Comparison of ENCODE assay signal across 19 cellular contexts in genomic region chr15:43821505-43821904, GRCh38. TPM values are rescaled to one million over a fixed set of nuclear protein-coding genes. Genes with fewer than 3 reads are reported as not detected.
A peak's percentile ranks its signal among the peaks of the same experiment; 100 is the strongest.
DNase-seq lines count a peak whose midpoint lies in the region; ATAC-seq and TF ChIP-seq lines count a peak whose summit lies in the region.
"Had no signal": no experiment of that assay in that cellular context is flagged by ENCODE, and none has a peak within 500 bp of the region (broad histone marks: within the 10 kb centered on the region; RNA-seq: fewer than 3 reads in every experiment).

No MANE protein-coding gene starts in this region.

- H3K27me3 ChIP-seq in ACC112 (ENCODE audit: insufficient read depth, low read length) (no peaks in the 10 kb centered on the region), thyroid gland (no peaks in the 10 kb centered on the region)
- no peaks in the 10 kb centered on the region for H3K27me3 ChIP-seq in CD8-positive, alpha-beta T cell (ENCODE audit: insufficient read depth, low read length)
- H3K27me3 ChIP-seq: breast epithelium, ovary, spleen had no signal

- ATAC-seq in CD8-positive, alpha-beta T cell: no peak
- no peak for ATAC-seq in activated CD8-positive, alpha-beta T cell treated with anti-CD3 and anti-CD28 coated beads for 36 hours

- no peaks in the 10 kb centered on the region for H3K9me3 Mint-ChIP-seq in CD8-positive, alpha-beta T cell
- H3K9me3 Mint-ChIP-seq in activated CD8-positive, alpha-beta T cell treated with anti-CD3 and anti-CD28 coated beads for 36 hours: no peaks in the 10 kb centered on the region
- no peaks in the 10 kb centered on the region for H3K9me3 Mint-ChIP-seq in immature natural killer cell

- H3K9me3 ChIP-seq in CD8-positive, alpha-beta T cell (ENCODE audit: low read length): no peaks in the 10 kb centered on the region
- H3K9me3 ChIP-seq in thyroid gland: no peaks in the 10 kb centered on the region
- H3K9me3 ChIP-seq: breast epithelium, ovary, spleen had no signal

- H3K4me3 ChIP-seq in ACC112 (ENCODE audit: low read depth, low read length) (peak overlapping the region; percentile 31), thyroid gland (replicated peaks in 1 of 3) (no peak overlapping the region)
- H3K4me3 ChIP-seq in CD8-positive, alpha-beta T cell (ENCODE audit: low read depth, low read length): no peak overlapping the region
- H3K4me3 ChIP-seq: breast epithelium, lung, ovary, spleen had no signal

- 86 to 87% methylated on average over 3 of the region's 3 CpGs for WGBS in thyroid gland, 2 donors

- H3K27me3 Mint-ChIP-seq in CD8-positive, alpha-beta T cell (ENCODE audit: low read depth): no peaks in the 10 kb centered on the region
- no peaks in the 10 kb centered on the region for H3K27me3 Mint-ChIP-seq in activated CD8-positive, alpha-beta T cell treated with anti-CD3 and anti-CD28 coated beads for 36 hours
- H3K27me3 Mint-ChIP-seq in immature natural killer cell (ENCODE audit: low read depth in 3 of 3): peaks cover 4 to 8% (median 7%) of the 10 kb centered on the region in 3 donors

- H3K36me3 Mint-ChIP-seq in CD8-positive, alpha-beta T cell: peaks cover 39% of the 10 kb centered on the region
- H3K36me3 Mint-ChIP-seq in activated CD8-positive, alpha-beta T cell treated with anti-CD3 and anti-CD28 coated beads for 36 hours (ENCODE audit: low read depth): peaks cover 40% of the 10 kb centered on the region
- peaks cover 0 to 7% (median 3%) of the 10 kb centered on the region in 3 donors for H3K36me3 Mint-ChIP-seq in immature natural killer cell

- H3K27ac ChIP-seq in ACC112 (ENCODE audit: low read depth, low read length) (no peak overlapping the region), thyroid gland (no peak overlapping the region)
- H3K27ac ChIP-seq in CD8-positive, alpha-beta T cell (ENCODE audit: low read depth, low read length): no peak overlapping the region
- H3K27ac ChIP-seq: breast epithelium, ovary, spleen had no signal

- TF ChIP-seq CTCF in CD8-positive, alpha-beta T cell (IDR thresholded peaks at IDR 0.05): no peak
- no peak for TF ChIP-seq CTCF in activated CD8-positive, alpha-beta T cell treated with anti-CD3 and anti-CD28 coated beads for 36 hours (IDR thresholded peaks at IDR 0.05)
- TF ChIP-seq CTCF in thyroid gland (IDR thresholded peaks at IDR 0.05): no peak

- DNase-seq in CD8-positive, alpha-beta T cell: no peak
- DNase-seq in activated CD8-positive, alpha-beta T cell treated with anti-CD3 and anti-CD28 coated beads for 36 hours: no peak
- DNase-seq in immature natural killer cell: no peak
- DNase-seq in thyroid gland: no peak
- no peak for DNase-seq in SW 1271 (lab: John Stamatoyannopoulos, UW)
- DNase-seq in stimulated activated CD4-positive, alpha-beta T cell treated with anti-CD3 and anti-CD28 coated beads, Interleukin-2, amount 100 ng/mL, for 48 hours: no peak
- DNase-seq in medulla oblongata (ENCODE audit: extremely low spot score): no peak
- DNase-seq: activated CD4-positive, CD25-positive, alpha-beta regulatory T cell treated with anti-CD3 and anti-CD28 coated beads, Interleukin-2, amount 50 U/mL, for 72 hours; activated gamma-delta T cell; EL; foreskin melanocyte; NCI-H1417; NCI-H345; ovary; spleen had no signal

- H3K4me1 Mint-ChIP-seq in CD8-positive, alpha-beta T cell (ENCODE audit: low read depth): peaks cover 54% of the 10 kb centered on the region
- H3K4me1 Mint-ChIP-seq in activated CD8-positive, alpha-beta T cell treated with anti-CD3 and anti-CD28 coated beads for 36 hours (ENCODE audit: low read depth): peaks cover 42% of the 10 kb centered on the region
- peaks cover 38 to 52% of the 10 kb centered on the region in 2 donors for H3K4me1 Mint-ChIP-seq in immature natural killer cell

- peak overlapping the region; percentile 57 for H3K4me3 Mint-ChIP-seq in CD8-positive, alpha-beta T cell
- peak overlapping the region; percentile 25 for H3K4me3 Mint-ChIP-seq in activated CD8-positive, alpha-beta T cell treated with anti-CD3 and anti-CD28 coated beads for 36 hours
- H3K4me3 Mint-ChIP-seq in immature natural killer cell: peak overlapping the region in 4 of 5 donors; percentile 6 to 44 (median 30)

- H3K4me1 ChIP-seq in ACC112 (ENCODE audit: control insufficient read depth, insufficient read depth, low read length, unreplicated experiment) (peaks cover 15% of the 10 kb centered on the region), thyroid gland (peaks cover 11 to 22% of the 10 kb centered on the region in 2 donors)
- peaks cover 39% of the 10 kb centered on the region for H3K4me1 ChIP-seq in CD8-positive, alpha-beta T cell (ENCODE audit: insufficient read depth, low read length)

- no peaks in the 10 kb centered on the region; the same call in 1 of the 2 replicates for H3K36me3 ChIP-seq in ACC112 (ENCODE audit: insufficient read depth, low read length)
- H3K36me3 ChIP-seq in CD8-positive, alpha-beta T cell (ENCODE audit: insufficient read depth, low read length): peaks cover 13% of the 10 kb centered on the region
- H3K36me3 ChIP-seq in thyroid gland: peaks cover 5 to 6% of the 10 kb centered on the region in 2 donors
- H3K36me3 ChIP-seq: breast epithelium, ovary had no signal

- no peak for TF ChIP-seq POLR2A in thyroid gland (IDR thresholded peaks at IDR 0.05)

- intact Hi-C loops in CD8-positive, alpha-beta T cell (cut with DNase I, micrococcal nuclease): loop anchor here (10.0 kb wide), 4 partner anchors 307 to 713 kb away; partner anchors contain the start of genes EIF3J (in 2 of the 2), CTDSPL2 (in 1 of the 2) and MAP1A (in 1 of the 2)
- intact Hi-C loops in activated CD8-positive, alpha-beta T cell treated with anti-CD3 and anti-CD28 coated beads for 36 hours (cut with micrococcal nuclease): no loop called here
- intact Hi-C loops in thyroid gland (cut with DNase I): no loop called here

- CTCF ChIA-PET in CD8-positive, alpha-beta T cell (lab: Charles Lee): no interaction called here
- CTCF ChIA-PET in activated CD8-positive, alpha-beta T cell treated with anti-CD3 and anti-CD28 coated beads for 36 hours (lab: Charles Lee): no interaction called here

- POLR2A ChIA-PET in CD8-positive, alpha-beta T cell (lab: Charles Lee): interaction anchor here (1.8 kb wide), 1 partner anchor 21 kb away, joined by 5 read pairs; the partner anchor contains the start of genes HYPK and SERINC4
- POLR2A ChIA-PET in activated CD8-positive, alpha-beta T cell treated with anti-CD3 and anti-CD28 coated beads for 36 hours (lab: Charles Lee): interaction anchor here (0.7 to 3.7 kb wide), 4 partner anchors 12 to 29 kb away, joined by 4 to 14 read pairs (median 5); partner anchors contain the start of genes HYPK, SERF2 and SERINC4

- peaks cover 63% of the 10 kb centered on the region for H3K79me2 ChIP-seq in ACC112 (ENCODE audit: control insufficient read depth, insufficient read depth, low read length, unreplicated experiment)

- H2AFZ ChIP-seq in ACC112 (ENCODE audit: low read length, unreplicated experiment): no peak overlapping the region

- H3K27ac Mint-ChIP-seq in CD8-positive, alpha-beta T cell: peak overlapping the region; percentile 53
- no peak overlapping the region for H3K27ac Mint-ChIP-seq in activated CD8-positive, alpha-beta T cell treated with anti-CD3 and anti-CD28 coated beads for 36 hours
- H3K27ac Mint-ChIP-seq in immature natural killer cell: peak overlapping the region in 5 of 6 donors; percentile 24 to 83 (median 39)

RNA-seq across cellular contexts. Expression of gene MFAP1, which starts 3.0 kb away (rescaled TPM):
- total RNA-seq in CD8-positive, alpha-beta T cell: 10 to 100 TPM; 10.1 to 11.9 TPM
- 10 to 100 TPM; 39.8 to 43.1 TPM for total RNA-seq in activated CD8-positive, alpha-beta T cell treated with anti-CD3 and anti-CD28 coated beads for 36 hours
- 10 to 100 TPM in 2 of 3 donors, 1 to 10 TPM in 1; 6.7 to 21.3 (median 10.4) TPM for polyA plus RNA-seq in immature natural killer cell
- total RNA-seq in thyroid gland: 10 to 100 TPM; 20.4 to 24.5 (median 22.7) TPM

RNA-seq across cellular contexts. Expression of gene WDR76, which starts 5.3 kb away (rescaled TPM):
- total RNA-seq in CD8-positive, alpha-beta T cell: 1 to 10 TPM; 3.9 to 5.4 TPM
- total RNA-seq in activated CD8-positive, alpha-beta T cell treated with anti-CD3 and anti-CD28 coated beads for 36 hours: 10 to 100 TPM; 69.9 to 79.3 TPM
- polyA plus RNA-seq in immature natural killer cell: 1 to 10 TPM; 8.3 to 8.9 (median 8.6) TPM
- total RNA-seq in thyroid gland: 1 to 10 TPM; 1.6 to 6.6 (median 4.8) TPM

RNA-seq across cellular contexts. Expression of gene HYPK, which starts 21.1 kb away (rescaled TPM):
- total RNA-seq in CD8-positive, alpha-beta T cell: 10 to 100 TPM; 10.9 to 14.0 TPM
- 10 to 100 TPM; 15.5 to 16.1 TPM for total RNA-seq in activated CD8-positive, alpha-beta T cell treated with anti-CD3 and anti-CD28 coated beads for 36 hours
- 10 to 100 TPM in 2 of 3 donors, 1 to 10 TPM in 1; 4.1 to 20.3 (median 10.0) TPM for polyA plus RNA-seq in immature natural killer cell
- total RNA-seq in thyroid gland: 10 to 100 TPM; 11.6 to 23.4 (median 12.5) TPM

RNA-seq across cellular contexts. Expression of gene SERINC4, which starts 21.5 kb away (rescaled TPM):
- under 1 TPM; 0.27 to 0.44 TPM for total RNA-seq in CD8-positive, alpha-beta T cell
- total RNA-seq in activated CD8-positive, alpha-beta T cell treated with anti-CD3 and anti-CD28 coated beads for 36 hours: under 1 TPM in 1 of 2 experiments, not detected in 1; 0.09 TPM
- polyA plus RNA-seq in immature natural killer cell: 1 to 10 TPM in 2 of 3 donors, under 1 TPM in 1; 0.72 to 3.4 (median 1.3) TPM
- total RNA-seq in thyroid gland: under 1 TPM in 1 of 4 donors, not detected in 3; 0.33 TPM
- total RNA-seq: spleen had no signal
- polyA plus RNA-seq: BJ had no signal

RNA-seq across cellular contexts. Expression of gene SERF2, which starts 29.4 kb away (rescaled TPM):
- 100 to 1,000 TPM; 322 TPM for total RNA-seq in CD8-positive, alpha-beta T cell
- 100 to 1,000 TPM; 775 to 810 TPM for total RNA-seq in activated CD8-positive, alpha-beta T cell treated with anti-CD3 and anti-CD28 coated beads for 36 hours
- polyA plus RNA-seq in immature natural killer cell: 1,000 to 10,000 TPM; 1,924 to 3,752 (median 2,420) TPM
- 1,000 to 10,000 TPM in 2 of 4 donors, 100 to 1,000 TPM in 2; 331 to 1,163 (median 700) TPM for total RNA-seq in thyroid gland

Comparison
In these comparisons a context has a peak if more than half of its experiments do, and no peak if none do; other contexts are left out.
1. RNA of gene WDR76, which starts 5.3 kb away (total RNA-seq): 69.9 to 79.3 TPM in activated CD8-positive, alpha-beta T cell treated with anti-CD3 and anti-CD28 coated beads for 36 hours; 1.6 to 6.6 TPM in thyroid gland and 3.9 to 5.4 TPM in CD8-positive, alpha-beta T cell; every median in the first group is over 4 times any median in the second.
2. intact Hi-C loops: an anchor here in CD8-positive, alpha-beta T cell (10.0 kb wide); none called in activated CD8-positive, alpha-beta T cell treated with anti-CD3 and anti-CD28 coated beads for 36 hours and thyroid gland.
3. Peak in every context shown above with its lines, with median percentiles within 50 percentile points of each other: H3K4me3 Mint-ChIP-seq.